ENCODE assay signal across 16 cellular contexts in genomic region chr12:55755246-55755645, GRCh38. TPM values are rescaled to one million over a fixed set of nuclear protein-coding genes. Genes with fewer than 3 reads are reported as not detected.
DNase-seq lines count a peak whose midpoint lies in the region; ATAC-seq lines count a peak whose summit lies in the region.
"Had no signal": no experiment of that assay in that cellular context is flagged by ENCODE, and none has a peak within 500 bp of the region (broad histone marks: within the 10 kb centered on the region; RNA-seq: fewer than 3 reads in every experiment).

No MANE protein-coding gene starts in this region.

- no peak overlapping the region for H2BK120ac ChIP-seq in mesendoderm (ENCODE audit: low read depth, low read length)

- no peaks in the 10 kb centered on the region for H3K79me2 ChIP-seq in mesendoderm (ENCODE audit: control insufficient read depth, insufficient read depth, low read length)

- no peak overlapping the region for H3K56ac ChIP-seq in mesendoderm (ENCODE audit: low read length)

- no peak for ATAC-seq in activated naive CD4-positive, alpha-beta T cell treated with anti-CD3 and anti-CD28 coated beads, Interleukin-2, amount 50 U/mL, for 72 hours
- no peak for ATAC-seq in stimulated activated memory B cell treated with anti-CD40 and anti-IgM and Interleukin-4, amounts not matched to agents 10 μg/mL and 1 μg/mL and 100 μg/mL, for 72 hours
- ATAC-seq: PC-3 had no signal

- no peak overlapping the region for H3K4ac ChIP-seq in mesendoderm (ENCODE audit: low read depth, low read length)

- H3K9me3 Mint-ChIP-seq in activated naive CD4-positive, alpha-beta T cell treated with anti-CD3 and anti-CD28 coated beads, Interleukin-2, amount 50 U/mL, for 72 hours, result no peaks in the 10 kb centered on the region
- no peaks in the 10 kb centered on the region for H3K9me3 Mint-ChIP-seq in activated naive CD8-positive, alpha-beta T cell (ENCODE audit: low read depth)
- H3K9me3 Mint-ChIP-seq in stimulated activated memory B cell treated with anti-CD40 and anti-IgM and Interleukin-4, amounts not matched to agents 10 μg/mL and 1 μg/mL and 100 μg/mL, for 72 hours, result no peaks in the 10 kb centered on the region
- H3K9me3 Mint-ChIP-seq: dendritic cell treated with granulocyte-macrophage colony-stimulating factor and Interleukin-4, amounts not matched to agents 40 ng/mL and 50 ng/mL, for 4 days had no signal

- peaks cover 3% of the 10 kb centered on the region for H3K4me1 ChIP-seq in mesendoderm (ENCODE audit: control insufficient read depth, low read depth, low read length)
- H3K4me1 ChIP-seq: testis had no signal

- no peaks in the 10 kb centered on the region for H3K27me3 Mint-ChIP-seq in activated naive CD8-positive, alpha-beta T cell
- H3K27me3 Mint-ChIP-seq in stimulated activated memory B cell treated with anti-CD40 and anti-IgM and Interleukin-4, amounts not matched to agents 10 μg/mL and 1 μg/mL and 100 μg/mL, for 72 hours, result no peaks in the 10 kb centered on the region
- H3K27me3 Mint-ChIP-seq: dendritic cell treated with granulocyte-macrophage colony-stimulating factor and Interleukin-4, amounts not matched to agents 40 ng/mL and 50 ng/mL, for 4 days had no signal

- H3K4me3 Mint-ChIP-seq in activated naive CD8-positive, alpha-beta T cell, result no peak overlapping the region
- no peak overlapping the region for H3K4me3 Mint-ChIP-seq in stimulated activated memory B cell treated with anti-CD40 and anti-IgM and Interleukin-4, amounts not matched to agents 10 μg/mL and 1 μg/mL and 100 μg/mL, for 72 hours
- H3K4me3 Mint-ChIP-seq: dendritic cell treated with granulocyte-macrophage colony-stimulating factor and Interleukin-4, amounts not matched to agents 40 ng/mL and 50 ng/mL, for 4 days had no signal

- no peaks in the 10 kb centered on the region for H3K79me1 ChIP-seq in mesendoderm (ENCODE audit: low read length)

- H2BK15ac ChIP-seq in mesendoderm (replicated peaks; ENCODE audit: low read depth), result no peak overlapping the region

- H3K9ac ChIP-seq in mesendoderm (ENCODE audit: low read length), result no peak overlapping the region

- H3K36me3 ChIP-seq in mesendoderm (ENCODE audit: control insufficient read depth, insufficient read depth, low read length), result peaks cover 12% of the 10 kb centered on the region

- no peak overlapping the region for H3K18ac ChIP-seq in mesendoderm (ENCODE audit: low read length)

- H3K27me3 ChIP-seq in mesendoderm (ENCODE audit: insufficient read depth, low read length, poor library complexity), result no peaks in the 10 kb centered on the region
- H3K27me3 ChIP-seq: testis had no signal

- peaks cover 3% of the 10 kb centered on the region for H3K4me1 Mint-ChIP-seq in activated naive CD8-positive, alpha-beta T cell (ENCODE audit: low read depth)
- H3K4me1 Mint-ChIP-seq in stimulated activated memory B cell treated with anti-CD40 and anti-IgM and Interleukin-4, amounts not matched to agents 10 μg/mL and 1 μg/mL and 100 μg/mL, for 72 hours, result peaks cover 7% of the 10 kb centered on the region

- H3K27ac ChIP-seq in mesendoderm (ENCODE audit: low read depth, low read length), result no peak overlapping the region
- H3K27ac ChIP-seq: testis had no signal

- H3K27ac Mint-ChIP-seq in activated naive CD4-positive, alpha-beta T cell treated with anti-CD3 and anti-CD28 coated beads, Interleukin-2, amount 50 U/mL, for 72 hours, result peak overlapping the region; percentile 23 to 46
- peak overlapping the region; percentile 62 for H3K27ac Mint-ChIP-seq in activated naive CD8-positive, alpha-beta T cell
- peak overlapping the region; percentile 39 for H3K27ac Mint-ChIP-seq in stimulated activated memory B cell treated with anti-CD40 and anti-IgM and Interleukin-4, amounts not matched to agents 10 μg/mL and 1 μg/mL and 100 μg/mL, for 72 hours
- H3K27ac Mint-ChIP-seq: dendritic cell treated with granulocyte-macrophage colony-stimulating factor and Interleukin-4, amounts not matched to agents 40 ng/mL and 50 ng/mL, for 4 days had no signal

- no peak for DNase-seq in activated naive CD4-positive, alpha-beta T cell treated with anti-CD3 and anti-CD28 coated beads, Interleukin-2, amount 50 U/mL, for 72 hours (ENCODE audit: low spot score in 2 of 2)
- no peak for DNase-seq in activated naive CD4-positive, alpha-beta T cell treated with Interleukin-2 at 50 U/mL for 16 hours
- DNase-seq in mesendoderm, result peak; percentile 80
- no peak for DNase-seq in NCI-H2227 treated with DMSO at 0.1 percent for 48 hours (lab: John Stamatoyannopoulos, UW)
- no peak for DNase-seq in effector CD4-positive, alpha-beta T cell
- DNase-seq in ACHN, result no peak
- DNase-seq: activated gamma-delta T cell treated with Interleukin-2 at 50 U/mL for 16 hours, DND-41, foreskin melanocyte, NCI-H1694, NCI-H82, PC-3, testis had no signal

- no peak overlapping the region for H2BK5ac ChIP-seq in mesendoderm (ENCODE audit: low read length)

- no CpG with 5 or more reads among the region's 2 CpGs for WGBS in mesendoderm (ENCODE audit: extremely low coverage, insufficient coverage, low lambda C conversion rate)

- H2AK5ac ChIP-seq in mesendoderm (ENCODE audit: low read length), result no peak overlapping the region

- H4K8ac ChIP-seq in mesendoderm (ENCODE audit: low read depth, low read length), result no peak overlapping the region

- no peak overlapping the region for H4K5ac ChIP-seq in mesendoderm (ENCODE audit: low read length)

- no peak overlapping the region for H3K4me2 ChIP-seq in mesendoderm (ENCODE audit: low read length)

- H3K36me3 Mint-ChIP-seq in activated naive CD4-positive, alpha-beta T cell treated with anti-CD3 and anti-CD28 coated beads, Interleukin-2, amount 50 U/mL, for 72 hours, result peaks cover 0 to 22% of the 10 kb centered on the region in 2 donors
- no peaks in the 10 kb centered on the region for H3K36me3 Mint-ChIP-seq in activated naive CD8-positive, alpha-beta T cell
- peaks cover 41% of the 10 kb centered on the region for H3K36me3 Mint-ChIP-seq in stimulated activated memory B cell treated with anti-CD40 and anti-IgM and Interleukin-4, amounts not matched to agents 10 μg/mL and 1 μg/mL and 100 μg/mL, for 72 hours

- H3K4me3 ChIP-seq in mesendoderm (ENCODE audit: low read length), result no peak overlapping the region
- H3K4me3 ChIP-seq: testis had no signal

- no peak overlapping the region for H3K23ac ChIP-seq in mesendoderm (ENCODE audit: low read length)

- in situ Hi-C loops in ACHN (cut with HindIII; ENCODE audit: low pct_ligation_motif_present, low pct_unique_long_range_greater_than_20kb, low sequenced_read_pairs), result no loop called here

RNA-seq across cellular contexts. Expression of gene GDF11, which starts 12.3 kb away (rescaled TPM):
- 10 to 100 TPM in 1 of 2 donors, 1 to 10 TPM in 1; 5.9 to 12.0 TPM for total RNA-seq in activated naive CD4-positive, alpha-beta T cell treated with anti-CD3 and anti-CD28 coated beads, Interleukin-2, amount 50 U/mL, for 72 hours
- 6.5 TPM for polyA plus RNA-seq in mesendoderm (2013, experiment 1 of 2)
- 7.0 TPM for polyA plus RNA-seq in mesendoderm (2013, experiment 2 of 2)

RNA-seq across cellular contexts. Expression of gene CD63, which starts 26.4 kb away (rescaled TPM):
- total RNA-seq in activated naive CD4-positive, alpha-beta T cell treated with anti-CD3 and anti-CD28 coated beads, Interleukin-2, amount 50 U/mL, for 72 hours, result 100 to 1,000 TPM; 129 to 180 TPM
- polyA plus RNA-seq in mesendoderm (2013, experiment 1 of 2), result 760 TPM
- 752 TPM for polyA plus RNA-seq in mesendoderm (2013, experiment 2 of 2)

RNA-seq across cellular contexts. Expression of gene RDH5, which starts 35.1 kb away (rescaled TPM):
- total RNA-seq in activated naive CD4-positive, alpha-beta T cell treated with anti-CD3 and anti-CD28 coated beads, Interleukin-2, amount 50 U/mL, for 72 hours, result 10 to 100 TPM in 1 of 2 donors, 1 to 10 TPM in 1; 6.4 to 13.3 TPM
- 2.5 TPM for polyA plus RNA-seq in mesendoderm (2013, experiment 1 of 2)
- 2.0 TPM for polyA plus RNA-seq in mesendoderm (2013, experiment 2 of 2)

RNA-seq across cellular contexts. Expression of gene BLOC1S1, which starts 39.4 kb away (rescaled TPM):
- total RNA-seq in activated naive CD4-positive, alpha-beta T cell treated with anti-CD3 and anti-CD28 coated beads, Interleukin-2, amount 50 U/mL, for 72 hours, result 100 to 1,000 TPM; 116 to 118 TPM
- 63.3 TPM for polyA plus RNA-seq in mesendoderm (2013, experiment 1 of 2)
- polyA plus RNA-seq in mesendoderm (2013, experiment 2 of 2), result 65.5 TPM

RNA-seq across cellular contexts. Expression of gene ITGA7, which starts 47.5 kb away (rescaled TPM):
- 10 to 100 TPM in 1 of 2 donors, 1 to 10 TPM in 1; 4.0 to 11.9 TPM for total RNA-seq in activated naive CD4-positive, alpha-beta T cell treated with anti-CD3 and anti-CD28 coated beads, Interleukin-2, amount 50 U/mL, for 72 hours
- polyA plus RNA-seq in mesendoderm (2013, experiment 1 of 2), result 20.8 TPM
- 20.1 TPM for polyA plus RNA-seq in mesendoderm (2013, experiment 2 of 2)
